In the genomic region with DNA sequence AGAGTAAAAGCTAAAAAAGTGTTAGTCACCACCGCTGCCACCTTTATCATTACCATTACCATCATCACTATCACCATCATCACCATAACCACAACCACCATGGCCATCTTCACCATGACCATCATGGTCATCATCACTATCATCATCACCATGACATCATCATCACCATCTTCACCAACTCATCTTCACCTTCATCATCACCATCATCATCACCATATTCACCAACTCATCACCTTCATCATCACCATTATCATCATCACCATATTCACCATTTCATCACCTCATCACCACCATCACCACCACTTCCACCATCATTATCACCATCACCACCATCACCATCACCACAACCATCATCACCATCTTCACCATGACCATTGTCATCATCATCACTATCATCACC, we compare ENCODE assay signal across 1 cellular context.
TF ChIP-seq lines count a peak whose summit lies in the region.

No MANE protein-coding gene starts in this region.

TF ChIP-seq in K562, 482 proteins besides CTCF, POLR2A, EP300 and RAD21 (continued from another document and continues in another):
- TF ChIP-seq, protein P1, sequence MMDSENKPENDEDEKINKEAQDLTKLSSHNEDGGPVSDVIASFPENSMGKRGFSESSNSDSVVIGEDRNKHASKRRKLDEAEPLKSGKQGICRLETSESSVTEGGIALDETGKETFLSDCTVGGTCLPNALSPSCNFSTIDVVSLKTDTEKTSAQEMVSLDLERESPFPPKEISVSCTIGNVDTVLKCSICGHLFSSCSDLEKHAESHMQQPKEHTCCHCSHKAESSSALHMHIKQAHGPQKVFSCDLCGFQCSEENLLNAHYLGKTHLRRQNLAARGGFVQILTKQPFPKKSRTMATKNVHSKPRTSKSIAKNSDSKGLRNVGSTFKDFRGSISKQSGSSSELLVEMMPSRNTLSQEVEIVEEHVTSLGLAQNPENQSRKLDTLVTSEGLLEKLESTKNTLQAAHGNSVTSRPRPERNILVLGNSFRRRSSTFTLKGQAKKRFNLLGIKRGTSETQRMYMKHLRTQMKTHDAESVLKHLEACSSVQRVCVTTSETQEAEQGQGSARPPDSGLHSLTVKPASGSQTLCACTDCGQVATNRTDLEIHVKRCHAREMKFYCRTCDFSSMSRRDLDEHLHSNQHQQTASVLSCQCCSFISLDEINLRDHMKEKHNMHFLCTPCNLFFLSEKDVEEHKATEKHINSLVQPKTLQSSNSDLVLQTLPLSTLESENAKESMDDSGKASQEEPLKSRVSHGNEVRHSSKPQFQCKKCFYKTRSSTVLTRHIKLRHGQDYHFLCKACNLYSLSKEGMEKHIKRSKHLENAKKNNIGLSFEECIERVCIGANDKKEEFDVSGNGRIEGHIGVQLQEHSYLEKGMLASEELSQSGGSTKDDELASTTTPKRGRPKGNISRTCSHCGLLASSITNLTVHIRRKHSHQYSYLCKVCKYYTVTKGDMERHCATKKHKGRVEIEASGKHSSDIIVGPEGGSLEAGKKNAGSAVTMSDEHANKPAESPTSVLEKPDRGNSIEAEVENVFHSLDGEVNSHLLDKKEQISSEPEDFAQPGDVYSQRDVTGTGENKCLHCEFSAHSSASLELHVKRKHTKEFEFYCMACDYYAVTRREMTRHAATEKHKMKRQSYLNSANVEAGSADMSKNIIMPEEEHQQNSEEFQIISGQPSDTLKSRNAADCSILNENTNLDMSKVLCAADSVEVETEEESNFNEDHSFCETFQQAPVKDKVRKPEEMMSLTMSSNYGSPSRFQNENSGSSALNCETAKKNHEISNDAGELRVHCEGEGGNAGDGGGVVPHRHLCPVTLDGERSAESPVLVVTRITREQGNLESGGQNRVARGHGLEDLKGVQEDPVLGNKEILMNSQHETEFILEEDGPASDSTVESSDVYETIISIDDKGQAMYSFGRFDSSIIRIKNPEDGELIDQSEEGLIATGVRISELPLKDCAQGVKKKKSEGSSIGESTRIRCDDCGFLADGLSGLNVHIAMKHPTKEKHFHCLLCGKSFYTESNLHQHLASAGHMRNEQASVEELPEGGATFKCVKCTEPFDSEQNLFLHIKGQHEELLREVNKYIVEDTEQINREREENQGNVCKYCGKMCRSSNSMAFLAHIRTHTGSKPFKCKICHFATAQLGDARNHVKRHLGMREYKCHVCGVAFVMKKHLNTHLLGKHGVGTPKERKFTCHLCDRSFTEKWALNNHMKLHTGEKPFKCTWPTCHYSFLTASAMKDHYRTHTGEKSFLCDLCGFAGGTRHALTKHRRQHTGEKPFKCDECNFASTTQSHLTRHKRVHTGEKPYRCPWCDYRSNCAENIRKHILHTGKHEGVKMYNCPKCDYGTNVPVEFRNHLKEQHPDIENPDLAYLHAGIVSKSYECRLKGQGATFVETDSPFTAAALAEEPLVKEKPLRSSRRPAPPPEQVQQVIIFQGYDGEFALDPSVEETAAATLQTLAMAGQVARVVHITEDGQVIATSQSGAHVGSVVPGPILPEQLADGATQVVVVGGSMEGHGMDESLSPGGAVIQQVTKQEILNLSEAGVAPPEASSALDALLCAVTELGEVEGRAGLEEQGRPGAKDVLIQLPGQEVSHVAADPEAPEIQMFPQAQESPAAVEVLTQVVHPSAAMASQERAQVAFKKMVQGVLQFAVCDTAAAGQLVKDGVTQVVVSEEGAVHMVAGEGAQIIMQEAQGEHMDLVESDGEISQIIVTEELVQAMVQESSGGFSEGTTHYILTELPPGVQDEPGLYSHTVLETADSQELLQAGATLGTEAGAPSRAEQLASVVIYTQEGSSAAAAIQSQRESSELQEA (IDR thresholded peaks at IDR 0.05; ENCODE audit: low read depth) = 0 out of 2 replicates have a peak, but pooled peaks have one; percentile 17
- TF ChIP-seq, protein P2, sequence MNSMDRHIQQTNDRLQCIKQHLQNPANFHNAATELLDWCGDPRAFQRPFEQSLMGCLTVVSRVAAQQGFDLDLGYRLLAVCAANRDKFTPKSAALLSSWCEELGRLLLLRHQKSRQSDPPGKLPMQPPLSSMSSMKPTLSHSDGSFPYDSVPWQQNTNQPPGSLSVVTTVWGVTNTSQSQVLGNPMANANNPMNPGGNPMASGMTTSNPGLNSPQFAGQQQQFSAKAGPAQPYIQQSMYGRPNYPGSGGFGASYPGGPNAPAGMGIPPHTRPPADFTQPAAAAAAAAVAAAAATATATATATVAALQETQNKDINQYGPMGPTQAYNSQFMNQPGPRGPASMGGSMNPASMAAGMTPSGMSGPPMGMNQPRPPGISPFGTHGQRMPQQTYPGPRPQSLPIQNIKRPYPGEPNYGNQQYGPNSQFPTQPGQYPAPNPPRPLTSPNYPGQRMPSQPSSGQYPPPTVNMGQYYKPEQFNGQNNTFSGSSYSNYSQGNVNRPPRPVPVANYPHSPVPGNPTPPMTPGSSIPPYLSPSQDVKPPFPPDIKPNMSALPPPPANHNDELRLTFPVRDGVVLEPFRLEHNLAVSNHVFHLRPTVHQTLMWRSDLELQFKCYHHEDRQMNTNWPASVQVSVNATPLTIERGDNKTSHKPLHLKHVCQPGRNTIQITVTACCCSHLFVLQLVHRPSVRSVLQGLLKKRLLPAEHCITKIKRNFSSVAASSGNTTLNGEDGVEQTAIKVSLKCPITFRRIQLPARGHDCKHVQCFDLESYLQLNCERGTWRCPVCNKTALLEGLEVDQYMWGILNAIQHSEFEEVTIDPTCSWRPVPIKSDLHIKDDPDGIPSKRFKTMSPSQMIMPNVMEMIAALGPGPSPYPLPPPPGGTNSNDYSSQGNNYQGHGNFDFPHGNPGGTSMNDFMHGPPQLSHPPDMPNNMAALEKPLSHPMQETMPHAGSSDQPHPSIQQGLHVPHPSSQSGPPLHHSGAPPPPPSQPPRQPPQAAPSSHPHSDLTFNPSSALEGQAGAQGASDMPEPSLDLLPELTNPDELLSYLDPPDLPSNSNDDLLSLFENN (IDR thresholded peaks at IDR 0.05; ENCODE audit: low read depth in 2 of 2, low read length in 2 of 2) = no peak
- TF ChIP-seq KDM1A (IDR thresholded peaks at IDR 0.05) (no peak; a peak in 1 of 4 replicates), NFATC3 (IDR thresholded peaks at IDR 0.05) (no peak), GABPB1 (CRISPR knock-in tag; IDR thresholded peaks at IDR 0.05) (no peak), ZNF507 (tag; conservative IDR thresholded peaks at IDR 0.05) (no peak), ZNF121 (CRISPR knock-in tag; conservative IDR thresholded peaks at IDR 0.05) (no peak), ESRRB (CRISPR knock-in tag; IDR thresholded peaks at IDR 0.05; ENCODE audit: borderline replicate concordance) (no peak), ATF1 (CRISPR knock-in tag; IDR thresholded peaks at IDR 0.05) (no peak), ATF1 (tag; IDR thresholded peaks at IDR 0.05) (peak; percentile 56; the same call in 1 of the 2 replicates), PURB (CRISPR knock-in tag; IDR thresholded peaks at IDR 0.05; ENCODE audit: low read depth) (no peak), CAMTA2 (CRISPR knock-in tag; conservative IDR thresholded peaks at IDR 0.05) (no peak), HDAC1 (IDR thresholded peaks at IDR 0.05) (peak in 1 of 2 experiments; percentile 64; a peak in 1 of 4 replicates), CSDE1 (IDR thresholded peaks at IDR 0.05) (no peak), ZNF12 (CRISPR knock-in tag; IDR thresholded peaks at IDR 0.05) (no peak), ZNF124 (CRISPR knock-in tag; IDR thresholded peaks at IDR 0.05) (no peak), CBX3 (IDR thresholded peaks at IDR 0.05; ENCODE audit: borderline replicate concordance in 1 of 2, low read length in 2 of 2) (no peak), BCOR (IDR thresholded peaks at IDR 0.05) (0 out of 2 replicates have a peak, but pooled peaks have one; percentile 13), MECOM (CRISPR knock-in tag; IDR thresholded peaks at IDR 0.05) (no peak), ZEB2 (IDR thresholded peaks at IDR 0.05) (no peak), PHF21A (IDR thresholded peaks at IDR 0.05; ENCODE audit: borderline replicate concordance, low read depth) (0 out of 2 replicates have a peak, but pooled peaks have one; percentile 41), CCNT2 (IDR thresholded peaks at IDR 0.05; ENCODE audit: borderline replicate concordance, extremely low read depth, insufficient read length, low read depth, low read length) (no peak), STAT5A (IDR thresholded peaks at IDR 0.05; ENCODE audit: borderline replicate concordance, low read length) (no peak), FOXP1 (CRISPR knock-in tag; IDR thresholded peaks at IDR 0.05) (no peak), ARID2 (IDR thresholded peaks at IDR 0.05) (0 out of 2 replicates have a peak, but pooled peaks have one; percentile 23), ZNF695 (CRISPR knock-in tag; IDR thresholded peaks at IDR 0.05) (no peak), HEY1 (CRISPR knock-in tag; IDR thresholded peaks at IDR 0.05; ENCODE audit: borderline replicate concordance) (no peak), HDGF (IDR thresholded peaks at IDR 0.05) (peak; percentile 65; the same call in 1 of the 2 replicates), HDAC6 (IDR thresholded peaks at IDR 0.05; ENCODE audit: low read depth, low read length) (no peak), ZKSCAN3 (CRISPR knock-in tag; IDR thresholded peaks at IDR 0.05) (no peak)
- TF ChIP-seq, protein P3, sequence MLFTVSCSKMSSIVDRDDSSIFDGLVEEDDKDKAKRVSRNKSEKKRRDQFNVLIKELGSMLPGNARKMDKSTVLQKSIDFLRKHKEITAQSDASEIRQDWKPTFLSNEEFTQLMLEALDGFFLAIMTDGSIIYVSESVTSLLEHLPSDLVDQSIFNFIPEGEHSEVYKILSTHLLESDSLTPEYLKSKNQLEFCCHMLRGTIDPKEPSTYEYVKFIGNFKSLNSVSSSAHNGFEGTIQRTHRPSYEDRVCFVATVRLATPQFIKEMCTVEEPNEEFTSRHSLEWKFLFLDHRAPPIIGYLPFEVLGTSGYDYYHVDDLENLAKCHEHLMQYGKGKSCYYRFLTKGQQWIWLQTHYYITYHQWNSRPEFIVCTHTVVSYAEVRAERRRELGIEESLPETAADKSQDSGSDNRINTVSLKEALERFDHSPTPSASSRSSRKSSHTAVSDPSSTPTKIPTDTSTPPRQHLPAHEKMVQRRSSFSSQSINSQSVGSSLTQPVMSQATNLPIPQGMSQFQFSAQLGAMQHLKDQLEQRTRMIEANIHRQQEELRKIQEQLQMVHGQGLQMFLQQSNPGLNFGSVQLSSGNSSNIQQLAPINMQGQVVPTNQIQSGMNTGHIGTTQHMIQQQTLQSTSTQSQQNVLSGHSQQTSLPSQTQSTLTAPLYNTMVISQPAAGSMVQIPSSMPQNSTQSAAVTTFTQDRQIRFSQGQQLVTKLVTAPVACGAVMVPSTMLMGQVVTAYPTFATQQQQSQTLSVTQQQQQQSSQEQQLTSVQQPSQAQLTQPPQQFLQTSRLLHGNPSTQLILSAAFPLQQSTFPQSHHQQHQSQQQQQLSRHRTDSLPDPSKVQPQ (CRISPR knock-in tag; IDR thresholded peaks at IDR 0.05; ENCODE audit: borderline replicate concordance) = no peak
- TF ChIP-seq, protein P4, sequence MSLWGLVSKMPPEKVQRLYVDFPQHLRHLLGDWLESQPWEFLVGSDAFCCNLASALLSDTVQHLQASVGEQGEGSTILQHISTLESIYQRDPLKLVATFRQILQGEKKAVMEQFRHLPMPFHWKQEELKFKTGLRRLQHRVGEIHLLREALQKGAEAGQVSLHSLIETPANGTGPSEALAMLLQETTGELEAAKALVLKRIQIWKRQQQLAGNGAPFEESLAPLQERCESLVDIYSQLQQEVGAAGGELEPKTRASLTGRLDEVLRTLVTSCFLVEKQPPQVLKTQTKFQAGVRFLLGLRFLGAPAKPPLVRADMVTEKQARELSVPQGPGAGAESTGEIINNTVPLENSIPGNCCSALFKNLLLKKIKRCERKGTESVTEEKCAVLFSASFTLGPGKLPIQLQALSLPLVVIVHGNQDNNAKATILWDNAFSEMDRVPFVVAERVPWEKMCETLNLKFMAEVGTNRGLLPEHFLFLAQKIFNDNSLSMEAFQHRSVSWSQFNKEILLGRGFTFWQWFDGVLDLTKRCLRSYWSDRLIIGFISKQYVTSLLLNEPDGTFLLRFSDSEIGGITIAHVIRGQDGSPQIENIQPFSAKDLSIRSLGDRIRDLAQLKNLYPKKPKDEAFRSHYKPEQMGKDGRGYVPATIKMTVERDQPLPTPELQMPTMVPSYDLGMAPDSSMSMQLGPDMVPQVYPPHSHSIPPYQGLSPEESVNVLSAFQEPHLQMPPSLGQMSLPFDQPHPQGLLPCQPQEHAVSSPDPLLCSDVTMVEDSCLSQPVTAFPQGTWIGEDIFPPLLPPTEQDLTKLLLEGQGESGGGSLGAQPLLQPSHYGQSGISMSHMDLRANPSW (CRISPR knock-in tag; IDR thresholded peaks at IDR 0.05) = no peak
- TF ChIP-seq, protein P5, sequence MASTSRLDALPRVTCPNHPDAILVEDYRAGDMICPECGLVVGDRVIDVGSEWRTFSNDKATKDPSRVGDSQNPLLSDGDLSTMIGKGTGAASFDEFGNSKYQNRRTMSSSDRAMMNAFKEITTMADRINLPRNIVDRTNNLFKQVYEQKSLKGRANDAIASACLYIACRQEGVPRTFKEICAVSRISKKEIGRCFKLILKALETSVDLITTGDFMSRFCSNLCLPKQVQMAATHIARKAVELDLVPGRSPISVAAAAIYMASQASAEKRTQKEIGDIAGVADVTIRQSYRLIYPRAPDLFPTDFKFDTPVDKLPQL (IDR thresholded peaks at IDR 0.05; ENCODE audit: extremely low read depth, insufficient read length) = no peak
- TF ChIP-seq, protein P6, sequence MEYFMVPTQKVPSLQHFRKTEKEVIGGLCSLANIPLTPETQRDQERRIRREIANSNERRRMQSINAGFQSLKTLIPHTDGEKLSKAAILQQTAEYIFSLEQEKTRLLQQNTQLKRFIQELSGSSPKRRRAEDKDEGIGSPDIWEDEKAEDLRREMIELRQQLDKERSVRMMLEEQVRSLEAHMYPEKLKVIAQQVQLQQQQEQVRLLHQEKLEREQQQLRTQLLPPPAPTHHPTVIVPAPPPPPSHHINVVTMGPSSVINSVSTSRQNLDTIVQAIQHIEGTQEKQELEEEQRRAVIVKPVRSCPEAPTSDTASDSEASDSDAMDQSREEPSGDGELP (CRISPR knock-in tag; IDR thresholded peaks at IDR 0.05; ENCODE audit: borderline replicate concordance) = no peak
- TF ChIP-seq, protein P7, sequence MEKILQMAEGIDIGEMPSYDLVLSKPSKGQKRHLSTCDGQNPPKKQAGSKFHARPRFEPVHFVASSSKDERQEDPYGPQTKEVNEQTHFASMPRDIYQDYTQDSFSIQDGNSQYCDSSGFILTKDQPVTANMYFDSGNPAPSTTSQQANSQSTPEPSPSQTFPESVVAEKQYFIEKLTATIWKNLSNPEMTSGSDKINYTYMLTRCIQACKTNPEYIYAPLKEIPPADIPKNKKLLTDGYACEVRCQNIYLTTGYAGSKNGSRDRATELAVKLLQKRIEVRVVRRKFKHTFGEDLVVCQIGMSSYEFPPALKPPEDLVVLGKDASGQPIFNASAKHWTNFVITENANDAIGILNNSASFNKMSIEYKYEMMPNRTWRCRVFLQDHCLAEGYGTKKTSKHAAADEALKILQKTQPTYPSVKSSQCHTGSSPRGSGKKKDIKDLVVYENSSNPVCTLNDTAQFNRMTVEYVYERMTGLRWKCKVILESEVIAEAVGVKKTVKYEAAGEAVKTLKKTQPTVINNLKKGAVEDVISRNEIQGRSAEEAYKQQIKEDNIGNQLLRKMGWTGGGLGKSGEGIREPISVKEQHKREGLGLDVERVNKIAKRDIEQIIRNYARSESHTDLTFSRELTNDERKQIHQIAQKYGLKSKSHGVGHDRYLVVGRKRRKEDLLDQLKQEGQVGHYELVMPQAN (IDR thresholded peaks at IDR 0.05; ENCODE audit: borderline replicate concordance) = peak; percentile 44; the same call in 1 of the 2 replicates
- TF ChIP-seq, protein P8, sequence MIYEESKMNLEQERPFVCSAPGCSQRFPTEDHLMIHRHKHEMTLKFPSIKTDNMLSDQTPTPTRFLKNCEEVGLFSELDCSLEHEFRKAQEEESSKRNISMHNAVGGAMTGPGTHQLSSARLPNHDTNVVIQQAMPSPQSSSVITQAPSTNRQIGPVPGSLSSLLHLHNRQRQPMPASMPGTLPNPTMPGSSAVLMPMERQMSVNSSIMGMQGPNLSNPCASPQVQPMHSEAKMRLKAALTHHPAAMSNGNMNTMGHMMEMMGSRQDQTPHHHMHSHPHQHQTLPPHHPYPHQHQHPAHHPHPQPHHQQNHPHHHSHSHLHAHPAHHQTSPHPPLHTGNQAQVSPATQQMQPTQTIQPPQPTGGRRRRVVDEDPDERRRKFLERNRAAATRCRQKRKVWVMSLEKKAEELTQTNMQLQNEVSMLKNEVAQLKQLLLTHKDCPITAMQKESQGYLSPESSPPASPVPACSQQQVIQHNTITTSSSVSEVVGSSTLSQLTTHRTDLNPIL (CRISPR knock-in tag; IDR thresholded peaks at IDR 0.05) = no peak
